In genomic region chr19:33659835-33660234, GRCh38 we compare ENCODE assay signal across 22 cellular contexts. TPM values are rescaled to one million over a fixed set of nuclear protein-coding genes. Genes with fewer than 3 reads are reported as not detected.
"Had no signal": no experiment of that assay in that cellular context is flagged by ENCODE, and none has a peak within 500 bp of the region (broad histone marks: within the 10 kb centered on the region; RNA-seq: fewer than 3 reads in every experiment).

No MANE protein-coding gene starts in this region.

- ATAC-seq: heart right ventricle, left lobe of liver, natural killer cell, right cardiac atrium, upper lobe of right lung had no signal

- H3K36me3 Mint-ChIP-seq: mesothelial cell of epicardium, natural killer cell had no signal

- H3K9me3 ChIP-seq: heart right ventricle, ovary, suprapubic skin, tibial artery, upper lobe of right lung had no signal

- H3K27me3 ChIP-seq: ovary had no signal

- H3K27ac Mint-ChIP-seq: mesothelial cell of epicardium, natural killer cell, progenitor cell of endocrine pancreas had no signal

- H3K4me1 Mint-ChIP-seq: natural killer cell, neural crest cell had no signal

- H3K9me3 Mint-ChIP-seq: mesothelial cell of epicardium, natural killer cell, neural crest cell had no signal

- H3K36me3 ChIP-seq: heart right ventricle, ovary, suprapubic skin, tibial artery, upper lobe of right lung had no signal

- H3K4me3 ChIP-seq: dorsolateral prefrontal cortex, heart right ventricle, ovary, suprapubic skin, tibial artery, upper lobe of right lung had no signal

- H3K4me1 ChIP-seq: heart right ventricle, suprapubic skin, tibial artery, upper lobe of right lung had no signal

- H3K4me3 Mint-ChIP-seq: mesothelial cell of epicardium, natural killer cell, neural crest cell had no signal

- DNase-seq: cortex of kidney; effector CD8-positive, alpha-beta T cell; foreskin melanocyte; heart right ventricle; hypothalamus; mammary epithelial cell; natural killer cell; ovary; right cardiac atrium; small intestine; stimulated activated CD4-positive, alpha-beta T cell treated with anti-CD3 and anti-CD28 coated beads, Interleukin-12 subunit alpha, Interleukin-12 subunit beta, amount 100 ng/mL, for 4 hours; stimulated activated naive CD4-positive, alpha-beta T cell treated with Interleukin-2 at 50 U/mL for 16 hours; tibial artery; upper lobe of right lung had no signal

- H3K27me3 Mint-ChIP-seq: progenitor cell of endocrine pancreas had no signal

- FAIRE-seq: islet of Langerhans, small intestine had no signal

- H3K27ac ChIP-seq: dorsolateral prefrontal cortex, heart right ventricle, ovary, suprapubic skin, tibial artery, upper lobe of right lung had no signal

RNA-seq across cellular contexts. Expression of gene CHST8, which starts 38.1 kb away (rescaled TPM):
- total RNA-seq: myocyte, natural killer cell had no signal
